Comparison of ENCODE assay signal across 20 cellular contexts in the genomic region with DNA sequence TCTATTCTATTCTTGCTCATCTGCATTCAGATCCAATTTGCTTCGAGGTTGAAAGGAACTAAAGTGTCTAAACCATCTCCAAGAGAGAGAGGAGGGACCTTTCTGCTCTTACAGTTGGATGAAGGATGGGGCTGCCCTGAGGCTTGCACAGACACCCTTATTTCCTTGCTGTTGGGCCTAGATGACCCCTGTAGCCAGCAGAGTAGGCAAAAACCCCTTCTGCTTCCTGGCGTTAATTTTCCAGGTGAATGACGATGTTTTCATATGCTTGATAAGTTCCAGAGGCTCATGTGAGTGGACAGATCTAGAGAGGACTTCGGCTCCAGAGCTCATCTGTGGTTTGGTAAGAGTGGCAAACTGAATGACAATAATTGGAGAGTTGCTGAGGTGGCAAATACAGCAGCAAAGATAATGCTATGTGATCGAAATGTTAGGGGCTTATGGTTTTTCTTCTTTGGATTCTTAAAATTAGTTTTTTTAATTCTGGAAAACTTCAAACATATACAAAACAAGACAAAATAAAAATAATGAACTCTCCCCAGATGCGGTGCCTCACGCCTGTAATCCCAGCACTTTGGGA.
DNase-seq lines count a peak whose midpoint lies in the region; ATAC-seq, FAIRE-seq and TF ChIP-seq lines count a peak whose summit lies in the region.
"Had no signal": no experiment of that assay in that cellular context is flagged by ENCODE, and none has a peak within 500 bp of the region (broad histone marks: within the 10 kb centered on the region; RNA-seq: fewer than 3 reads in every experiment).

No MANE protein-coding gene starts in this region.

- H3K4me1 ChIP-seq in IMR-90 (ENCODE audit: control insufficient read depth, insufficient read depth, low read length): peaks cover 12% of the 10 kb centered on the region
- H3K4me1 ChIP-seq in K562 (replicated peaks in 1 of 2; ENCODE audit: control insufficient read depth in 2 of 2, insufficient read depth in 2 of 2, low read length in 2 of 2): no peaks in the 10 kb centered on the region
- peaks cover 35% of the 10 kb centered on the region for H3K4me1 ChIP-seq in neural progenitor cell
- peaks cover 0 to 32% (median 11%) of the 10 kb centered on the region in 12 donors for H3K4me1 ChIP-seq in heart left ventricle

- H3K4me1 Mint-ChIP-seq in activated T-cell treated with anti-CD3 and anti-CD28 coated beads, Interleukin-2, amount 50 U/mL, for 72 hours (ENCODE audit: low read depth): peaks cover 16% of the 10 kb centered on the region
- peaks cover 8% of the 10 kb centered on the region for H3K4me1 Mint-ChIP-seq in activated T-cell treated with anti-CD3 and anti-CD28 coated beads, Interleukin-2, amount 50 U/mL, for 4 hours (ENCODE audit: low read depth)
- H3K4me1 Mint-ChIP-seq in neural progenitor cell: peaks cover 18% of the 10 kb centered on the region
- peaks cover 11% of the 10 kb centered on the region for H3K4me1 Mint-ChIP-seq in activated CD4-positive, alpha-beta T cell treated with anti-CD3 and anti-CD28 coated beads for 36 hours
- H3K4me1 Mint-ChIP-seq: CD4-positive, alpha-beta memory T cell had no signal

- H4K20me1 ChIP-seq in IMR-90 (ENCODE audit: insufficient read depth, low read length) (no peaks in the 10 kb centered on the region), K562 (replicated peaks; ENCODE audit: control insufficient read depth, insufficient read depth, low read length) (no peaks in the 10 kb centered on the region), neural progenitor cell (ENCODE audit: low read depth) (no peaks in the 10 kb centered on the region)
- H4K20me1 ChIP-seq: BLaER1 had no signal

- H2AK5ac ChIP-seq in IMR-90 (ENCODE audit: low read depth, low read length): peak overlapping the region; percentile 67; the same call in 1 of the 2 replicates

- ATAC-seq in activated T-cell treated with anti-CD3 and anti-CD28 coated beads, Interleukin-2, amount 50 U/mL, for 72 hours (replicated peaks in 1 of 2): no peak
- ATAC-seq in activated T-cell treated with anti-CD3 and anti-CD28 coated beads, Interleukin-2, amount 50 U/mL, for 4 hours: no peak
- ATAC-seq in IMR-90 (ENCODE audit: low read depth) (no peak), K562 (peak; percentile 44; the same call in 1 of the 3 replicates), heart left ventricle (no peak)
- ATAC-seq in activated CD4-positive, alpha-beta T cell treated with anti-CD3 and anti-CD28 coated beads for 36 hours: no peak

- peaks cover 20% of the 10 kb centered on the region for H3K27me3 Mint-ChIP-seq in activated T-cell treated with anti-CD3 and anti-CD28 coated beads, Interleukin-2, amount 50 U/mL, for 72 hours (ENCODE audit: low read depth)
- H3K27me3 Mint-ChIP-seq in activated T-cell treated with anti-CD3 and anti-CD28 coated beads, Interleukin-2, amount 50 U/mL, for 4 hours (ENCODE audit: low read depth): peaks cover 2% of the 10 kb centered on the region
- H3K27me3 Mint-ChIP-seq in neural progenitor cell (ENCODE audit: insufficient read depth, low read depth): peaks cover 2% of the 10 kb centered on the region
- peaks cover 3% of the 10 kb centered on the region for H3K27me3 Mint-ChIP-seq in activated CD4-positive, alpha-beta T cell treated with anti-CD3 and anti-CD28 coated beads for 36 hours

- TF ChIP-seq RAD21 in IMR-90 (IDR thresholded peaks at IDR 0.05; ENCODE audit: low read length) (no peak), K562 (CRISPR knock-in tag; conservative IDR thresholded peaks at IDR 0.05 in 1 of 2, IDR thresholded peaks at IDR 0.05 in 1 of 2) (no peak)

- H3K23ac ChIP-seq in IMR-90 (ENCODE audit: low read depth, low read length): peak overlapping the region; percentile 41

- H2AFZ ChIP-seq in IMR-90 (replicated peaks; ENCODE audit: low read length, poor library complexity): no peak overlapping the region
- H2AFZ ChIP-seq in K562 (ENCODE audit: low read depth, low read length): peak overlapping the region; percentile 66
- H2AFZ ChIP-seq in neural progenitor cell (replicated peaks): peak overlapping the region; percentile 26
- H2AFZ ChIP-seq: GM23248 had no signal

- H3K27me3 ChIP-seq in IMR-90 (ENCODE audit: control insufficient read depth, insufficient read depth, low read length) (no peaks in the 10 kb centered on the region), K562 (ENCODE audit: control insufficient read depth in 2 of 2, insufficient read depth in 2 of 2, low read length in 2 of 2) (no peaks in the 10 kb centered on the region), neural progenitor cell (no peaks in the 10 kb centered on the region), heart left ventricle (no peaks in the 10 kb centered on the region)
- H3K27me3 ChIP-seq: BLaER1 had no signal

- H2BK20ac ChIP-seq in IMR-90 (ENCODE audit: low read depth, low read length): 0 out of 2 replicates have a peak overlapping the region, but pooled peaks have one; percentile 5

- H2BK15ac ChIP-seq in IMR-90 (ENCODE audit: low read depth, low read length): no peak overlapping the region; the same call in 2 of the 3 replicates

- TF ChIP-seq POLR2A in IMR-90 (IDR thresholded peaks at IDR 0.05; ENCODE audit: low read depth, low read length) (no peak), K562 (conservative IDR thresholded peaks at IDR 0.05) (no peak), heart left ventricle (IDR thresholded peaks at IDR 0.05) (no peak)

- H3K9me3 ChIP-seq in IMR-90 (ENCODE audit: control insufficient read depth, insufficient read depth, low read length): no peaks in the 10 kb centered on the region
- H3K9me3 ChIP-seq in K562 (replicated peaks; ENCODE audit: control insufficient read depth, insufficient read depth, low read depth, low read length): no peaks in the 10 kb centered on the region
- no peaks in the 10 kb centered on the region for H3K9me3 ChIP-seq in neural progenitor cell (ENCODE audit: low read depth)
- no peaks in the 10 kb centered on the region for H3K9me3 ChIP-seq in heart left ventricle
- H3K9me3 ChIP-seq: HAP-1 had no signal

- intact Hi-C loops in IMR-90 (cut with micrococcal nuclease) (no loop called here), K562 (cut with micrococcal nuclease) (no loop called here), heart left ventricle (cut with DNase I) (no loop called here)
- intact Hi-C loops in activated CD4-positive, alpha-beta T cell treated with anti-CD3 and anti-CD28 coated beads for 36 hours (cut with DNase I, micrococcal nuclease): loop anchor here in 1 of 2 experiments (2.0 to 10.0 kb wide), 2 partner anchors 43 to 199 kb away; no protein-coding TSS in a partner anchor

- H3K36me3 Mint-ChIP-seq in activated T-cell treated with anti-CD3 and anti-CD28 coated beads, Interleukin-2, amount 50 U/mL, for 72 hours (ENCODE audit: insufficient read depth in 2 of 2): peaks cover 2 to 5% of the 10 kb centered on the region in 2 donors
- H3K36me3 Mint-ChIP-seq in activated T-cell treated with anti-CD3 and anti-CD28 coated beads, Interleukin-2, amount 50 U/mL, for 4 hours (ENCODE audit: insufficient read depth): no peaks in the 10 kb centered on the region
- peaks cover 2% of the 10 kb centered on the region for H3K36me3 Mint-ChIP-seq in neural progenitor cell
- H3K36me3 Mint-ChIP-seq in activated CD4-positive, alpha-beta T cell treated with anti-CD3 and anti-CD28 coated beads for 36 hours (ENCODE audit: low read depth): peaks cover 2% of the 10 kb centered on the region
- H3K36me3 Mint-ChIP-seq: CD14-positive monocyte; CD4-positive, alpha-beta memory T cell had no signal

- H3K9ac ChIP-seq in IMR-90 (ENCODE audit: low read depth, low read length) (no peak overlapping the region), K562 (ENCODE audit: insufficient read depth in 1 of 2, low read depth in 2 of 2, low read length in 2 of 2) (no peak overlapping the region), neural progenitor cell (no peak overlapping the region)
- H3K9ac ChIP-seq: BLaER1, GM23248 had no signal

- H3F3A ChIP-seq in neural progenitor cell (ENCODE audit: low read depth): peaks cover 27% of the 10 kb centered on the region

- H2BK120ac ChIP-seq in IMR-90 (ENCODE audit: low read depth, low read length): peak overlapping the region; percentile 10

- peak overlapping the region; percentile 24; the same call in 1 of the 2 replicates for H3K4ac ChIP-seq in IMR-90 (ENCODE audit: low read depth, low read length)

- H3K4me3 ChIP-seq in IMR-90 (ENCODE audit: insufficient read depth, low read depth, low read length) (no peak overlapping the region), K562 (no peak overlapping the region), neural progenitor cell (no peak overlapping the region), heart left ventricle (no peak overlapping the region)
- H3K4me3 ChIP-seq: BLaER1, GM23248, HAP-1 had no signal

- no peak for TF ChIP-seq EP300 in K562 (IDR thresholded peaks at IDR 0.05; ENCODE audit: low read length)

- peak overlapping the region; percentile 36 for H3K27ac Mint-ChIP-seq in activated T-cell treated with anti-CD3 and anti-CD28 coated beads, Interleukin-2, amount 50 U/mL, for 72 hours
- H3K27ac Mint-ChIP-seq in neural progenitor cell: no peak overlapping the region
- H3K27ac Mint-ChIP-seq in activated CD4-positive, alpha-beta T cell treated with anti-CD3 and anti-CD28 coated beads for 36 hours: no peak overlapping the region
- H3K27ac Mint-ChIP-seq: CD14-positive monocyte; CD4-positive, alpha-beta memory T cell had no signal

- H3K9me3 Mint-ChIP-seq in activated T-cell treated with anti-CD3 and anti-CD28 coated beads, Interleukin-2, amount 50 U/mL, for 72 hours: peaks cover 0 to 2% of the 10 kb centered on the region in 2 donors
- H3K9me3 Mint-ChIP-seq in activated T-cell treated with anti-CD3 and anti-CD28 coated beads, Interleukin-2, amount 50 U/mL, for 4 hours: no peaks in the 10 kb centered on the region
- peaks cover 10% of the 10 kb centered on the region for H3K9me3 Mint-ChIP-seq in neural progenitor cell
- no peaks in the 10 kb centered on the region for H3K9me3 Mint-ChIP-seq in activated CD4-positive, alpha-beta T cell treated with anti-CD3 and anti-CD28 coated beads for 36 hours (ENCODE audit: low read depth)
- H3K9me3 Mint-ChIP-seq: CD4-positive, alpha-beta memory T cell had no signal

- H3K27ac ChIP-seq in IMR-90 (ENCODE audit: insufficient read depth, low read length): no peak overlapping the region
- H3K27ac ChIP-seq in K562 (ENCODE audit: extremely low read depth, low read depth, low read length): no peak overlapping the region
- no peak overlapping the region for H3K27ac ChIP-seq in neural progenitor cell
- H3K27ac ChIP-seq in heart left ventricle: no peak overlapping the region
- H3K27ac ChIP-seq: 22Rv1, BLaER1, GM23248, HL-60 had no signal

- CTCF ChIA-PET in IMR-90 (lab: Yijun Ruan, JAX) (no interaction called here), K562 (lab: Yijun Ruan, JAX; ENCODE audit: low intra/inter-chr PET ratio) (no interaction called here)
- CTCF ChIA-PET in activated CD4-positive, alpha-beta T cell treated with anti-CD3 and anti-CD28 coated beads for 36 hours (lab: Charles Lee): interaction anchor here (0.6 kb wide), 1 partner anchor 203 kb away, joined by 3 read pairs; no protein-coding TSS in a partner anchor

- no peak overlapping the region for H2BK5ac ChIP-seq in IMR-90 (ENCODE audit: low read depth, low read length, poor library complexity, severe bottlenecking)

- no peak overlapping the region for H4K5ac ChIP-seq in IMR-90 (ENCODE audit: low read depth, low read length)

- peak overlapping the region; percentile 37; the same call in 1 of the 2 replicates for H3K14ac ChIP-seq in IMR-90 (replicated peaks; ENCODE audit: low read depth, low read length)

- FAIRE-seq in K562 (lab: Jason Lieb, UNC): no peak
- FAIRE-seq: GM12892, GM18507 had no signal

- peaks cover 16% of the 10 kb centered on the region; the same call in 1 of the 2 replicates for H3K9me1 ChIP-seq in IMR-90 (ENCODE audit: insufficient read depth, low read length)
- H3K9me1 ChIP-seq in K562 (ENCODE audit: control insufficient read depth, insufficient read depth, low read length): no peaks in the 10 kb centered on the region

- H3K4me2 ChIP-seq in IMR-90 (ENCODE audit: low read depth, low read length): no peak overlapping the region
- no peak overlapping the region for H3K4me2 ChIP-seq in K562 (ENCODE audit: insufficient read depth, low read length)
- H3K4me2 ChIP-seq in neural progenitor cell: peak overlapping the region; percentile 34
- H3K4me2 ChIP-seq: BLaER1 had no signal

- H3K36me3 ChIP-seq in IMR-90 (ENCODE audit: control insufficient read depth, insufficient read depth, low read length): no peaks in the 10 kb centered on the region
- H3K36me3 ChIP-seq in K562 (ENCODE audit: control insufficient read depth, insufficient read depth, low read length): no peaks in the 10 kb centered on the region
- H3K36me3 ChIP-seq in neural progenitor cell: no peaks in the 10 kb centered on the region
- H3K36me3 ChIP-seq in heart left ventricle: no peaks in the 10 kb centered on the region
- H3K36me3 ChIP-seq: BLaER1, HAP-1 had no signal

- BruUV-seq in IMR-90 (replicated peaks; lab: Mats Ljungman, UMichigan): no TSS peak
- no TSS peak for BruUV-seq in K562 (replicated peaks; lab: Mats Ljungman, UMichigan)

- H3K4me3 Mint-ChIP-seq in activated T-cell treated with anti-CD3 and anti-CD28 coated beads, Interleukin-2, amount 50 U/mL, for 72 hours: no peak overlapping the region
- H3K4me3 Mint-ChIP-seq in activated T-cell treated with anti-CD3 and anti-CD28 coated beads, Interleukin-2, amount 50 U/mL, for 4 hours: no peak overlapping the region
- H3K4me3 Mint-ChIP-seq in neural progenitor cell: no peak overlapping the region
- no peak overlapping the region for H3K4me3 Mint-ChIP-seq in activated CD4-positive, alpha-beta T cell treated with anti-CD3 and anti-CD28 coated beads for 36 hours
- H3K4me3 Mint-ChIP-seq: CD14-positive monocyte; CD4-positive, alpha-beta memory T cell had no signal

- H2AK9ac ChIP-seq in IMR-90 (replicated peaks; ENCODE audit: low read depth, low read length, poor library complexity): no peak overlapping the region

- 0 out of 4 replicates have a peak, but pooled peaks cover 0 to 3% of the 10 kb centered on the region in 2 experiments for H3K79me1 ChIP-seq in IMR-90 (ENCODE audit: low read depth in 1 of 2, low read length in 2 of 2)

- 92% methylated on average over 3 of the region's 7 CpGs; no CpG with 5 or more reads in 1 of the 2 experiments for WGBS in IMR-90 (ENCODE audit: extremely low coverage in 2 of 2, insufficient read length in 1 of 2), 2 experiments
- 43% methylated on average over 7 of the region's 7 CpGs for WGBS in K562 (ENCODE audit: insufficient coverage, low coverage, missing lambda C conversion rate)
- WGBS in heart left ventricle, 4 donors: 81 to 85% (median 82%) methylated on average over 7 of the region's 7 CpGs

- POLR2A ChIA-PET in IMR-90 (lab: Charles Lee; ENCODE audit: unreplicated experiment) (no interaction called here), K562 (lab: Yijun Ruan, JAX) (interaction anchor here (0.6 kb wide), 1 partner anchor 24 kb away, joined by 3 read pairs; no protein-coding TSS in a partner anchor)
- POLR2A ChIA-PET in activated CD4-positive, alpha-beta T cell treated with anti-CD3 and anti-CD28 coated beads for 36 hours (lab: Charles Lee): no interaction called here

- H3K18ac ChIP-seq in IMR-90 (ENCODE audit: low read depth, low read length): no peak overlapping the region

- no peak overlapping the region for H3K56ac ChIP-seq in IMR-90 (ENCODE audit: extremely low read depth, insufficient read depth, low read length)

- H3K79me2 ChIP-seq in K562 (ENCODE audit: control insufficient read depth, insufficient read depth, low read length) (no peaks in the 10 kb centered on the region), neural progenitor cell (ENCODE audit: low read depth) (no peaks in the 10 kb centered on the region)

- dilution Hi-C loops in IMR-90 (cut with HindIII; ENCODE audit: low sequenced_read_pairs, unreplicated experiment): no loop called here

- TF ChIP-seq CTCF in IMR-90 (conservative IDR thresholded peaks at IDR 0.05; ENCODE audit: low read depth, low read length) (no peak), K562 (IDR thresholded peaks at IDR 0.05 in 2 of 3, conservative IDR thresholded peaks at IDR 0.05 in 1 of 3; ENCODE audit: insufficient read depth in 2 of 3, low read depth in 1 of 3, low read length in 3 of 3) (no peak), neural progenitor cell (IDR thresholded peaks at IDR 0.05) (no peak), heart left ventricle (IDR thresholded peaks at IDR 0.05) (no peak)

- H4K8ac ChIP-seq in IMR-90 (ENCODE audit: low read depth in 2 of 2, low read length in 2 of 2): peak overlapping the region in 1 of 2 experiments; percentile 52; a peak in 2 of 4 replicates

- DNase-seq in activated T-cell treated with anti-CD3 and anti-CD28 coated beads, Interleukin-2, amount 50 U/mL, for 72 hours: no peak
- no peak for DNase-seq in activated T-cell treated with anti-CD3 and anti-CD28 coated beads, Interleukin-2, amount 50 U/mL, for 4 hours
- DNase-seq in IMR-90: no peak
- DNase-seq in K562 (ENCODE audit: extremely low read depth in 1 of 4, low spot score in 3 of 4): no peak
- DNase-seq in neural progenitor cell (ENCODE audit: low spot score): no peak
- DNase-seq in stimulated activated CD4-positive, alpha-beta T cell treated with anti-CD3 and anti-CD28 coated beads, Interleukin-15, amount 100 ng/mL, for 24 hours: no peak
- DNase-seq in heart left ventricle: no peak
- DNase-seq in activated CD4-positive, alpha-beta T cell treated with anti-CD3 and anti-CD28 coated beads for 36 hours: no peak
- DNase-seq: DMS153, DMS79, GDM1, GM23248 had no signal

- 0 out of 2 replicates have a peak overlapping the region, but pooled peaks have one; percentile 9 for H4K91ac ChIP-seq in IMR-90 (ENCODE audit: insufficient read depth, low read depth, low read length)

- in situ Hi-C loops in IMR-90 (cut with MboI; ENCODE audit: low sequenced_read_pairs) (no loop called here), K562 (cut with MboI) (no loop called here)
